9 cellular contexts compared by ENCODE assay signal in the genomic region with DNA sequence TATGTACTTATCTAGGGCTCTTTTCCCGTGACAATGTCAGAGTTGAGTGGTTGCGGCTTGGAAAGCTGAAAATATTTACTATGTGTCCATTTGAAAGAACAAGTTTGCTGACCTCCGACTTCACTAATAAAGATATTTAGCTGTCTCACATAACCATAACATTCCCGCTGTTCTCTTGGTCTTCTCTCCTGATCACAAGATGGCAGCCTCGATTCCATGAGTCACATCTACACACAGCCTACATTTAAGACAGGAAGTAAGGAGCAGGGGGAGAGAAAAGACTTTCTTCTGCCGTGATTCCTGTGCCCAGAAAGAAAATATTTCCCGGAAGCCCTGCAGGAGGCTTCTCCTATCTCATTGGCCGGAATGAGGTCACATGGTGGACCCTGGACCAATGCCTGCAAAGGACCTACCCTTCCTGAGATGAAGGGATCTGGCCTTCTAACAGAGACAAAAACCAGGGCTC. TPM values are rescaled to one million over a fixed set of nuclear protein-coding genes. Genes with fewer than 3 reads are reported as not detected.
DNase-seq lines count a peak whose midpoint lies in the region; ATAC-seq and TF ChIP-seq lines count a peak whose summit lies in the region.
"Had no signal": no experiment of that assay in that cellular context is flagged by ENCODE, and none has a peak within 500 bp of the region (broad histone marks: within the 10 kb centered on the region; RNA-seq: fewer than 3 reads in every experiment).

No MANE protein-coding gene starts in this region.

- peak overlapping the region; percentile 21; the same call in 1 of the 2 replicates for H3K9ac ChIP-seq in OCI-LY1 (ENCODE audit: low read length)

- H3K4me2 ChIP-seq in OCI-LY1 (ENCODE audit: low read length): peak overlapping the region; percentile 72

- H3K27ac ChIP-seq in OCI-LY1 (ENCODE audit: low read depth, low read length, poor library complexity, severe bottlenecking): peak overlapping the region; percentile 73
- H3K27ac ChIP-seq in gastrocnemius medialis: peak overlapping the region; percentile 8 to 59 (median 25)

- no peaks in the 10 kb centered on the region for H3K9me2 ChIP-seq in OCI-LY1 (ENCODE audit: low read depth, low read length)

- H3K9me3 ChIP-seq in OCI-LY1 (ENCODE audit: low read length) (no peaks in the 10 kb centered on the region), gastrocnemius medialis (no peaks in the 10 kb centered on the region)

- no peaks in the 10 kb centered on the region for H3K36me3 ChIP-seq in OCI-LY1 (ENCODE audit: insufficient read depth, low read length)
- H3K36me3 ChIP-seq in gastrocnemius medialis: no peaks in the 10 kb centered on the region

- H4K20me1 ChIP-seq in OCI-LY1 (ENCODE audit: insufficient read depth, low read length): no peaks in the 10 kb centered on the region

- TF ChIP-seq CTCF in OCI-LY1 (IDR thresholded peaks at IDR 0.05; ENCODE audit: low read length): no peak
- no peak for TF ChIP-seq CTCF in fibroblast of pulmonary artery (IDR thresholded peaks at IDR 0.05; ENCODE audit: low read length, missing control alignments)
- no peak for TF ChIP-seq CTCF in gastrocnemius medialis (IDR thresholded peaks at IDR 0.05 in 4 of 5, conservative IDR thresholded peaks at IDR 0.05 in 1 of 5)

- no peaks in the 10 kb centered on the region for H3K27me3 ChIP-seq in OCI-LY1 (ENCODE audit: insufficient read depth, low read length)
- no peaks in the 10 kb centered on the region for H3K27me3 ChIP-seq in gastrocnemius medialis

- in situ Hi-C loops in gastrocnemius medialis (cut with MboI; ENCODE audit: low sequenced_read_pairs in 4 of 4): loop anchor here in 3 of 4 donors (10.0 to 25.0 kb wide), 3 partner anchors 219 to 441 kb away; no protein-coding TSS in a partner anchor

- H3K79me2 ChIP-seq in OCI-LY1 (ENCODE audit: insufficient read depth, low read length): no peaks in the 10 kb centered on the region

- ATAC-seq in gastrocnemius medialis: peak; percentile 40 to 61
- ATAC-seq in HG02610 (IDR thresholded peaks at IDR 0.05; ENCODE audit: unreplicated experiment): no peak
- no peak for ATAC-seq in GM18868 (IDR thresholded peaks at IDR 0.05; ENCODE audit: unreplicated experiment)
- ATAC-seq in GM18511 (IDR thresholded peaks at IDR 0.05; ENCODE audit: unreplicated experiment): no peak

- DNase-seq in H4 (ENCODE audit: low spot score) (peak; percentile 98), fibroblast of pulmonary artery (ENCODE audit: low read depth) (peak; percentile 73), gastrocnemius medialis (no peak), NCI-H2107 treated with DMSO at 0.1 percent for 48 hours (lab: John Stamatoyannopoulos, UW; ENCODE audit: unreplicated experiment) (no peak)
- DNase-seq: activated gamma-delta T cell treated with Interleukin-2 at 50 U/mL for 16 hours had no signal

- no peak for TF ChIP-seq POLR2A in gastrocnemius medialis (IDR thresholded peaks at IDR 0.05)

- H3K4me1 ChIP-seq in OCI-LY1 (ENCODE audit: insufficient read depth, low read length, severe bottlenecking) (peaks cover 36% of the 10 kb centered on the region), gastrocnemius medialis (peaks cover 0 to 4% of the 10 kb centered on the region in 2 donors)

- intact Hi-C loops in gastrocnemius medialis (cut with DNase I; ENCODE audit: low total_unique reads): loop anchor here (10.0 kb wide), 2 partner anchors 149 to 399 kb away; no protein-coding TSS in a partner anchor

- H3K4me3 ChIP-seq in OCI-LY1 (ENCODE audit: low read depth, low read length, poor library complexity, severe bottlenecking) (peak overlapping the region; percentile 48), fibroblast of pulmonary artery (replicated peaks; ENCODE audit: low read depth, low read length) (peak overlapping the region; percentile 5), gastrocnemius medialis (peak overlapping the region; percentile 0 to 19 (median 6))

- no peaks in the 10 kb centered on the region for H3F3A ChIP-seq in OCI-LY1 (ENCODE audit: insufficient read depth, low read length)

- 0 out of 2 replicates have a peak overlapping the region, but pooled peaks have one; percentile 40 for H2AFZ ChIP-seq in OCI-LY1 (ENCODE audit: low read length)

RNA-seq across cellular contexts. Expression of a gene that starts 47.4 kb away (rescaled TPM):
- 0.06 TPM in 1 of 2 replicates, not detected in the other for total RNA-seq in H4 (2014; rRNA removed; shearing (Covaris generic))
- under 1 TPM in 1 of 4 donors, not detected in 3; 0.15 TPM for total RNA-seq in gastrocnemius medialis

Comparison
In these comparisons a context has a peak if more than half of its experiments do, and no peak if none do; other contexts are left out.
1. DNase-seq: peak in H4 (single experiment) and fibroblast of pulmonary artery (single experiment); none in gastrocnemius medialis (0 of 2) and NCI-H2107 treated with DMSO at 0.1 percent for 48 hours (single experiment).
2. ATAC-seq: peak in gastrocnemius medialis (2 of 2); none in HG02610 (single experiment), GM18868 (single experiment) and GM18511 (single experiment).
3. Peak in every context shown above with its lines, with median percentiles within 50 percentile points of each other: H3K4me3 ChIP-seq.